In genomic region chr2:105330681-105331375, GRCh38 we compare ENCODE assay signal across 9 cellular contexts. TPM values are rescaled to one million over a fixed set of nuclear protein-coding genes. Genes with fewer than 3 reads are reported as not detected.
DNase-seq lines count a peak whose midpoint lies in the region; ATAC-seq, FAIRE-seq and TF ChIP-seq lines count a peak whose summit lies in the region.
"Had no signal": no experiment of that assay in that cellular context is flagged by ENCODE, and none has a peak within 500 bp of the region (broad histone marks: within the 10 kb centered on the region; RNA-seq: fewer than 3 reads in every experiment).

No MANE protein-coding gene starts in this region.

- peak overlapping the region; percentile 90 for H3K4me3 Mint-ChIP-seq in Calu3 (ENCODE audit: low read depth, unreplicated experiment)
- peak overlapping the region; percentile 83 for H3K4me3 Mint-ChIP-seq in astrocyte (ENCODE audit: unreplicated experiment)
- H3K4me3 Mint-ChIP-seq in nephron = peak overlapping the region; percentile 87 to 91 (median 88)

- H3K9ac ChIP-seq in KMS-11 (peak overlapping the region; percentile 98; the same call in 1 of the 2 replicates), astrocyte (ENCODE audit: low read length) (no peak overlapping the region)

- ATAC-seq in HG03097 (IDR thresholded peaks at IDR 0.05; ENCODE audit: low FRiP score, unreplicated experiment) (no peak), HG03520 (IDR thresholded peaks at IDR 0.05; ENCODE audit: unreplicated experiment) (no peak), GM21723 (IDR thresholded peaks at IDR 0.05; ENCODE audit: unreplicated experiment) (no peak)

- H3K4me1 Mint-ChIP-seq in Calu3 (ENCODE audit: low read depth, unreplicated experiment) (peaks cover 23% of the 10 kb centered on the region), astrocyte (ENCODE audit: low read depth, unreplicated experiment) (peaks cover 19% of the 10 kb centered on the region), nephron (peaks cover 24% of the 10 kb centered on the region)

- peaks cover 29% of the 10 kb centered on the region for H3K4me1 ChIP-seq in KMS-11 (ENCODE audit: low read depth, poor library complexity, severe bottlenecking)
- H3K4me1 ChIP-seq in astrocyte (ENCODE audit: insufficient read depth, low read length) = peaks cover 14% of the 10 kb centered on the region

- H3K4me3 ChIP-seq in KMS-11 (IDR thresholded peaks at IDR 0.05; ENCODE audit: insufficient read depth, low read depth, low read length) (no peak overlapping the region), astrocyte (ENCODE audit: insufficient read depth, low read depth, low read length) (no peak overlapping the region)

- intact Hi-C loops in Calu3 (cut with micrococcal nuclease; ENCODE audit: unreplicated experiment) = no loop called here

- H3K27me3 Mint-ChIP-seq in Calu3 (ENCODE audit: unreplicated experiment) = no peaks in the 10 kb centered on the region
- H3K27me3 Mint-ChIP-seq in astrocyte (ENCODE audit: low read depth, unreplicated experiment) = no peaks in the 10 kb centered on the region
- H3K27me3 Mint-ChIP-seq in nephron (ENCODE audit: low read depth) = peaks cover 3% of the 10 kb centered on the region

- H3K9me3 Mint-ChIP-seq in Calu3 (ENCODE audit: low read depth, unreplicated experiment) (no peaks in the 10 kb centered on the region), astrocyte (ENCODE audit: unreplicated experiment) (no peaks in the 10 kb centered on the region), nephron (no peaks in the 10 kb centered on the region)

- no peaks in the 10 kb centered on the region for H3K9me3 ChIP-seq in astrocyte (ENCODE audit: insufficient read depth, low read depth, low read length)

- H3K4me2 ChIP-seq in KMS-11 (peak overlapping the region; percentile 33), astrocyte (ENCODE audit: low read length) (no peak overlapping the region)

- peak overlapping the region; percentile 70; the same call in 1 of the 2 replicates for H2AFZ ChIP-seq in KMS-11 (ENCODE audit: low read depth)
- H2AFZ ChIP-seq in astrocyte (ENCODE audit: low read depth, low read length) = no peak overlapping the region

- H3K27ac ChIP-seq in KMS-11 (peak overlapping the region; percentile 82; the same call in 1 of the 2 replicates), astrocyte (ENCODE audit: low read depth, low read length) (no peak overlapping the region)

- CTCF ChIA-PET in Calu3 (lab: Charles Lee) = interaction anchor here (1.3 kb wide), 1 partner anchor 13 kb away, joined by 5 read pairs; no protein-coding TSS in a partner anchor

- H3K79me2 ChIP-seq in KMS-11 (ENCODE audit: insufficient read depth, low read depth) (peaks cover 28% of the 10 kb centered on the region), astrocyte (ENCODE audit: insufficient read depth, low read length) (peaks cover 35% of the 10 kb centered on the region)

- H3K36me3 ChIP-seq in KMS-11 (ENCODE audit: insufficient read depth) (no peaks in the 10 kb centered on the region), astrocyte (ENCODE audit: insufficient read depth, low read length) (no peaks in the 10 kb centered on the region)

- no peak for TF ChIP-seq CTCF in Calu3 (IDR thresholded peaks at IDR 0.05; ENCODE audit: unreplicated experiment)
- TF ChIP-seq CTCF in KMS-11 (conservative IDR thresholded peaks at IDR 0.05; ENCODE audit: low read depth, low read length) = no peak
- TF ChIP-seq CTCF in astrocyte (IDR thresholded peaks at IDR 0.05; ENCODE audit: insufficient read depth, low read depth, low read length) = no peak
- no peak for TF ChIP-seq CTCF in nephron (IDR thresholded peaks at IDR 0.05; ENCODE audit: unreplicated experiment in 3 of 3)

- H3K27ac Mint-ChIP-seq in Calu3 (ENCODE audit: unreplicated experiment) (peak overlapping the region; percentile 52), astrocyte (ENCODE audit: unreplicated experiment) (no peak overlapping the region), nephron (peak overlapping the region; percentile 59 to 93 (median 88))

- H4K20me1 ChIP-seq in KMS-11 (ENCODE audit: insufficient read depth) (no peaks in the 10 kb centered on the region), astrocyte (ENCODE audit: insufficient read depth, low read length) (peaks cover 4% of the 10 kb centered on the region)

- DNase-seq in Calu3 (peak; percentile 30), astrocyte (ENCODE audit: low read depth) (no peak), NCI-H2029 treated with DMSO at 0.1 percent for 48 hours (lab: John Stamatoyannopoulos, UW) (no peak)
- DNase-seq: hippocampal formation had no signal

- no TSS peak for BruUV-seq in Calu3 (replicated peaks; lab: Mats Ljungman, UMichigan)

- no peak for FAIRE-seq in astrocyte (lab: Jason Lieb, UNC)

- no peaks in the 10 kb centered on the region for H3K27me3 ChIP-seq in KMS-11 (ENCODE audit: insufficient read depth, low read depth)
- no peaks in the 10 kb centered on the region for H3K27me3 ChIP-seq in astrocyte (ENCODE audit: insufficient read depth, low read length)

- H3K36me3 Mint-ChIP-seq in Calu3 (ENCODE audit: insufficient read depth, unreplicated experiment) = peaks cover 25% of the 10 kb centered on the region
- no peaks in the 10 kb centered on the region for H3K36me3 Mint-ChIP-seq in astrocyte (ENCODE audit: low read depth, unreplicated experiment)
- H3K36me3 Mint-ChIP-seq in nephron (ENCODE audit: low read depth) = no peaks in the 10 kb centered on the region

RNA-seq across cellular contexts. Expression of gene TGFBRAP1, which starts 1.3 kb away (rescaled TPM):
- 24.3 and 24.5 TPM in 2 replicates for total RNA-seq in Calu3 (2022)
- total RNA-seq in astrocyte = 25.1 and 26.1 TPM in 2 replicates

RNA-seq across cellular contexts. Expression of gene C2orf49, which starts 6.5 kb away (rescaled TPM):
- total RNA-seq in Calu3 (2022) (18.1 and 19.0 TPM in 2 replicates), astrocyte (21.6 and 22.6 TPM in 2 replicates)
